Comparison of ENCODE assay signal across 8 cellular contexts in genomic region chr2:156342252-156343095, GRCh38. TPM values are rescaled to one million over a fixed set of nuclear protein-coding genes. Genes with fewer than 3 reads are reported as not detected.
DNase-seq lines count a peak whose midpoint lies in the region; ATAC-seq and TF ChIP-seq lines count a peak whose summit lies in the region.

No MANE protein-coding gene starts in this region.

- 0% methylated on average over 6 to 84 of the region's 86 CpGs for WGBS in endodermal cell (ENCODE audit: insufficient coverage in 1 of 2, insufficient read length in 1 of 2), 2 experiments

- no peaks in the 10 kb centered on the region for H3K36me3 ChIP-seq in CD4-positive, alpha-beta memory T cell (ENCODE audit: insufficient read depth, low read length)
- no peaks in the 10 kb centered on the region for H3K36me3 ChIP-seq in endodermal cell (ENCODE audit: control insufficient read depth, insufficient read depth, low read length)

- peak; percentile 53 for ATAC-seq in GM19463 (IDR thresholded peaks at IDR 0.05; ENCODE audit: unreplicated experiment)
- peak; percentile 22 for ATAC-seq in HG03575 (IDR thresholded peaks at IDR 0.05; ENCODE audit: extremely low read depth, insufficient number of reproducible peaks, low FRiP score, unreplicated experiment)

- peaks cover 0 to 2% of the 10 kb centered on the region in 2 donors for H3K27me3 Mint-ChIP-seq in CD4-positive, alpha-beta memory T cell
- peaks cover 7% of the 10 kb centered on the region for H3K27me3 Mint-ChIP-seq in endodermal cell (ENCODE audit: insufficient read depth)
- no peaks in the 10 kb centered on the region for H3K27me3 Mint-ChIP-seq in mesothelial cell of epicardium (ENCODE audit: low read depth)

- peaks cover 37% of the 10 kb centered on the region for H3K4me1 ChIP-seq in CD4-positive, alpha-beta memory T cell (ENCODE audit: insufficient read depth, low read length)
- no peaks in the 10 kb centered on the region for H3K4me1 ChIP-seq in endodermal cell (ENCODE audit: control insufficient read depth, insufficient read depth, low read length)

- H3K9me3 ChIP-seq in CD4-positive, alpha-beta memory T cell (ENCODE audit: control insufficient read depth in 1 of 2, low read length in 2 of 2), result no peaks in the 10 kb centered on the region
- H3K9me3 ChIP-seq in endodermal cell (ENCODE audit: control insufficient read depth, low read length), result no peaks in the 10 kb centered on the region

- H3K4me3 ChIP-seq in CD4-positive, alpha-beta memory T cell (ENCODE audit: low read length in 2 of 2), result peak overlapping the region in 1 of 2 donors; percentile 91
- peak overlapping the region; percentile 92 for H3K4me3 ChIP-seq in endodermal cell (ENCODE audit: low read length)

- CTCF ChIA-PET in CD4-positive, alpha-beta memory T cell (lab: Charles Lee; ENCODE audit: partially characterized antibody), result interaction anchor here (0.8 to 1.7 kb wide), 3 partner anchors 8 to 58 kb away, joined by 3 to 14 read pairs (median 9); no protein-coding TSS in a partner anchor

- no peak for TF ChIP-seq CTCF in endodermal cell (conservative IDR thresholded peaks at IDR 0.05)
- no peak for TF ChIP-seq CTCF in mesothelial cell of epicardium (IDR thresholded peaks at IDR 0.05; ENCODE audit: unreplicated experiment)

- DNase-seq in CD4-positive, alpha-beta memory T cell, result peak; percentile 90 to 94 (median 93)
- DNase-seq in NK-92 (lab: John Stamatoyannopoulos, UW; ENCODE audit: unreplicated experiment), result peak; percentile 38
- DNase-seq in activated CD8-positive, alpha-beta memory T cell treated with anti-CD3 and anti-CD28 coated beads, Interleukin-2, amount 50 U/mL, for 1 hour (ENCODE audit: extremely low read depth), result peak; percentile 90
- peak; percentile 94 for DNase-seq in endodermal cell
- peak; percentile 80 to 90 for DNase-seq in mesothelial cell of epicardium (ENCODE audit: low spot score in 2 of 2, unreplicated experiment in 2 of 2)
- peak; percentile 71 for DNase-seq in stimulated activated CD8-positive, alpha-beta memory T cell treated with anti-CD3 and anti-CD28 coated beads, Interleukin-15, amount 100 ng/mL, for 24 hours (ENCODE audit: low read depth)

- H3K9ac ChIP-seq in endodermal cell (ENCODE audit: extremely low read depth, low read length, poor library complexity, severe bottlenecking), result peak overlapping the region; percentile 89

- POLR2A ChIA-PET in CD4-positive, alpha-beta memory T cell (lab: Charles Lee; ENCODE audit: partially characterized antibody), result interaction anchor here (0.7 to 9.7 kb wide), 14 partner anchors 8 to 1097 kb away, joined by 3 to 136 read pairs (median 4); partner anchors contain the start of genes GPD2 and NR4A2

- no peaks in the 10 kb centered on the region for H3K27me3 ChIP-seq in CD4-positive, alpha-beta memory T cell (ENCODE audit: insufficient read depth, low read length)
- no peaks in the 10 kb centered on the region for H3K27me3 ChIP-seq in endodermal cell (ENCODE audit: control insufficient read depth, insufficient read depth, low read length, poor library complexity, severe bottlenecking)

- H3K4me1 Mint-ChIP-seq in CD4-positive, alpha-beta memory T cell, result peaks cover 21 to 48% (median 33%) of the 10 kb centered on the region in 4 donors
- peaks cover 28% of the 10 kb centered on the region for H3K4me1 Mint-ChIP-seq in endodermal cell
- peaks cover 14% of the 10 kb centered on the region for H3K4me1 Mint-ChIP-seq in mesothelial cell of epicardium

- H3K36me3 Mint-ChIP-seq in CD4-positive, alpha-beta memory T cell, result peaks cover 0 to 11% of the 10 kb centered on the region in 2 donors
- no peaks in the 10 kb centered on the region for H3K36me3 Mint-ChIP-seq in endodermal cell (ENCODE audit: low read depth)
- H3K36me3 Mint-ChIP-seq in mesothelial cell of epicardium, result no peaks in the 10 kb centered on the region

- no peaks in the 10 kb centered on the region for H3K9me3 Mint-ChIP-seq in CD4-positive, alpha-beta memory T cell
- H3K9me3 Mint-ChIP-seq in endodermal cell (no peaks in the 10 kb centered on the region), mesothelial cell of epicardium (no peaks in the 10 kb centered on the region)

- peak overlapping the region; percentile 99 for H3K27ac ChIP-seq in CD4-positive, alpha-beta memory T cell (ENCODE audit: low read depth, low read length)
- H3K27ac ChIP-seq in endodermal cell (ENCODE audit: low read depth, low read length), result peak overlapping the region; percentile 96

- peak overlapping the region; percentile 95 to 100 (median 99) for H3K27ac Mint-ChIP-seq in CD4-positive, alpha-beta memory T cell
- H3K27ac Mint-ChIP-seq in endodermal cell, result peak overlapping the region; percentile 95
- peak overlapping the region; percentile 97 for H3K27ac Mint-ChIP-seq in mesothelial cell of epicardium

- H3K4me3 Mint-ChIP-seq in CD4-positive, alpha-beta memory T cell, result peak overlapping the region; percentile 91 to 99 (median 96)
- H3K4me3 Mint-ChIP-seq in endodermal cell (peak overlapping the region; percentile 72), mesothelial cell of epicardium (peak overlapping the region; percentile 87)

- intact Hi-C loops in CD4-positive, alpha-beta memory T cell (cut with micrococcal nuclease), result loop anchor here (1.0 kb wide), 1 partner anchor 8 kb away; no protein-coding TSS in a partner anchor

RNA-seq across cellular contexts. Expression of gene NR4A2, which starts 10.0 kb away (rescaled TPM):
- total RNA-seq in CD4-positive, alpha-beta memory T cell, result 1 to 10 TPM; 2.1 TPM
- 10 to 100 TPM in 1 of 2 donors, 1 to 10 TPM in 1; 9.4 to 18.3 TPM for polyA plus RNA-seq in CD4-positive, alpha-beta memory T cell
- total RNA-seq in endodermal cell (1 to 10 TPM; 1.2 to 1.6 TPM), mesothelial cell of epicardium (1.6 to 2.1 TPM (median 1.7 TPM) in 3 replicates)
- 2.3 TPM for polyA plus RNA-seq in endodermal cell (2013, experiment 1 of 2)
- 1.5 TPM for polyA plus RNA-seq in endodermal cell (2013, experiment 2 of 2)

Comparison
In these comparisons a context has a peak if more than half of its experiments do, and no peak if none do; other contexts are left out.
1. DNase-seq: peak in every context shown above with its lines; median percentile 94 in endodermal cell; 93 in CD4-positive, alpha-beta memory T cell; 90 in activated CD8-positive, alpha-beta memory T cell treated with anti-CD3 and anti-CD28 coated beads, Interleukin-2, amount 50 U/mL, for 1 hour; 85 in mesothelial cell of epicardium; 71 in stimulated activated CD8-positive, alpha-beta memory T cell treated with anti-CD3 and anti-CD28 coated beads, Interleukin-15, amount 100 ng/mL, for 24 hours; 38 in NK-92.